Comparison of ENCODE assay signal across 15 cellular contexts in the genomic region with DNA sequence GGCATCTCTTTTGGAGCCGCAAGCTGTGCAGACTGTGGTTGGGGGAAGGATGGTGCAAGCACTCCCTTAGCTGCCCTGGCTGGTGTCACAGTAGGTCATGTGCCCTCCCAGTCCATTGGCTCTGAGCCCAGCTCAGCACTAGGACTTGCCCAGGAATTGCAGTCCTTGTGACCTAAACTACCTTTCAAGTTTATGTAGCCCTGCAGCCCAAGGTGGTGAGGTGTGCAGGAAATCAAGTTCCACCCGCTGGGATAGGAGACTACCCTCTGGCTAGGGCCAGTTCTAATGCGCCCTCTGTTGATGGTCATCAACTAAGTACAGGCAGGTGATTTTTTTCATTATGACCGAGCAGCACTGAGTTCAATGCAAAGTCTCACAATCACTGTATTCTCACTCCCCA.
A peak's percentile ranks its signal among the peaks of the same experiment; 100 is the strongest.
DNase-seq lines count a peak whose midpoint lies in the region; ATAC-seq, FAIRE-seq and TF ChIP-seq lines count a peak whose summit lies in the region.
"Had no signal": no experiment of that assay in that cellular context is flagged by ENCODE, and none has a peak within 500 bp of the region (broad histone marks: within the 10 kb centered on the region; RNA-seq: fewer than 3 reads in every experiment).

No MANE protein-coding gene starts in this region.

- intact Hi-C loops in Right ventricle myocardium superior (cut with DNase I) (no loop called here), PC-3 (cut with micrococcal nuclease) (no loop called here)

- 32 to 52% (median 34%) methylated on average over 4 of the region's 4 CpGs for WGBS in small intestine, 3 donors

- H3K9me2 ChIP-seq in PC-3 (replicated peaks; ENCODE audit: low read length) = no peaks in the 10 kb centered on the region

- DNase-seq in cardiac muscle cell (ENCODE audit: low read depth in 1 of 2, low spot score in 1 of 2) (peak; percentile 0 to 48), Right ventricle myocardium superior (no peak), PC-3 (peak; percentile 44), iPS-NIHi11 (ENCODE audit: low spot score) (peak; percentile 22), NCI-H2196 treated with DMSO at 0.1 percent for 48 hours (lab: John Stamatoyannopoulos, UW; ENCODE audit: unreplicated experiment) (no peak), small intestine (no peak), DMS79 treated with DMSO at 0.1 percent for 48 hours (lab: John Stamatoyannopoulos, UW) (no peak)
- no peak for DNase-seq in activated CD8-positive, alpha-beta memory T cell treated with anti-CD3 and anti-CD28 coated beads, Interleukin-2, amount 50 U/mL, for 4 hours
- DNase-seq: caudate nucleus, IMR-90, NCI-H187 treated with DMSO at 0.1 percent for 48 hours had no signal

- no peak for FAIRE-seq in small intestine (lab: Jason Lieb, UNC)
- FAIRE-seq: endometrium had no signal

- TF ChIP-seq CTCF in cardiac muscle cell (IDR thresholded peaks at IDR 0.05; ENCODE audit: low read depth, low read length) (no peak), PC-3 (conservative IDR thresholded peaks at IDR 0.05; ENCODE audit: low read depth, low read length) (peak; percentile 50)

- H3K27ac ChIP-seq in cardiac muscle cell (no peak overlapping the region), PC-3 (ENCODE audit: low read length) (no peak overlapping the region), small intestine (ENCODE audit: low read depth in 1 of 2, low read length in 1 of 2) (no peak overlapping the region)
- H3K27ac ChIP-seq: prostate gland, suprapubic skin had no signal

- H3K9me3 ChIP-seq in cardiac muscle cell (ENCODE audit: low read depth) = no peaks in the 10 kb centered on the region
- no peaks in the 10 kb centered on the region for H3K9me3 ChIP-seq in PC-3 (ENCODE audit: low read length)
- no peaks in the 10 kb centered on the region for H3K9me3 ChIP-seq in small intestine (ENCODE audit: control insufficient read depth, low read depth)
- H3K9me3 ChIP-seq: prostate gland, suprapubic skin had no signal

- ATAC-seq in Right ventricle myocardium superior (ENCODE audit: poor library complexity) (no peak), PC-3 (peak; percentile 22; the same call in 1 of the 2 replicates)
- ATAC-seq: activated CD4-positive, CD25-positive, alpha-beta regulatory T cell treated with anti-CD3 and anti-CD28 coated beads, Interleukin-2, amount 50 U/mL, for 24 hours had no signal

- no peaks in the 10 kb centered on the region for H4K20me1 ChIP-seq in PC-3 (ENCODE audit: low read length)

- BruUV-seq in PC-3 (replicated peaks; lab: Mats Ljungman, UMichigan) = no TSS peak

- H3K79me2 ChIP-seq in PC-3 (ENCODE audit: low read length) = no peaks in the 10 kb centered on the region

- H3K27me3 ChIP-seq in cardiac muscle cell (no peaks in the 10 kb centered on the region), PC-3 (ENCODE audit: low read length) (no peaks in the 10 kb centered on the region), small intestine (ENCODE audit: control insufficient read depth in 2 of 2, insufficient read depth in 2 of 2, low read length in 2 of 2) (no peaks in the 10 kb centered on the region)
- H3K27me3 ChIP-seq: suprapubic skin had no signal

- H3K9ac ChIP-seq in PC-3 (ENCODE audit: low read length) = no peak overlapping the region

- H3K36me3 ChIP-seq in cardiac muscle cell (no peaks in the 10 kb centered on the region), PC-3 (ENCODE audit: low read depth, low read length) (no peaks in the 10 kb centered on the region), small intestine (ENCODE audit: control insufficient read depth in 2 of 2, insufficient read depth in 2 of 2, low read length in 2 of 2) (no peaks in the 10 kb centered on the region)
- H3K36me3 ChIP-seq: prostate gland, suprapubic skin had no signal

- H3K4me1 ChIP-seq in cardiac muscle cell (ENCODE audit: low read depth) (no peaks in the 10 kb centered on the region), PC-3 (ENCODE audit: insufficient read depth, low read length) (no peaks in the 10 kb centered on the region), small intestine (ENCODE audit: control insufficient read depth in 2 of 2, insufficient read depth in 1 of 2, low read depth in 1 of 2, low read length in 1 of 2) (no peaks in the 10 kb centered on the region)
- H3K4me1 ChIP-seq: prostate gland, suprapubic skin had no signal

- H2AFZ ChIP-seq in PC-3 (ENCODE audit: low read length) = 0 out of 2 replicates have a peak overlapping the region, but pooled peaks have one; percentile 30

- no peaks in the 10 kb centered on the region for H3F3A ChIP-seq in PC-3 (ENCODE audit: low read length, unreplicated experiment)

- no peak overlapping the region for H3K4me2 ChIP-seq in PC-3 (ENCODE audit: low read length)

- POLR2A ChIA-PET in PC-3 (lab: Charles Lee; ENCODE audit: unreplicated experiment) = no interaction called here

- CTCF ChIA-PET in PC-3 (lab: Charles Lee) = no interaction called here

- H3K4me3 ChIP-seq in cardiac muscle cell (no peak overlapping the region), PC-3 (ENCODE audit: low read length) (no peak overlapping the region), small intestine (ENCODE audit: low read depth in 1 of 2, low read length in 2 of 2) (no peak overlapping the region)
- H3K4me3 ChIP-seq: prostate gland, suprapubic skin had no signal

Comparison
In these comparisons a context has a peak if more than half of its experiments do, and no peak if none do; other contexts are left out.
1. DNase-seq: peak in cardiac muscle cell (2 of 2), PC-3 (single experiment) and iPS-NIHi11 (single experiment); none in Right ventricle myocardium superior (single experiment), NCI-H2196 treated with DMSO at 0.1 percent for 48 hours (single experiment), small intestine (single experiment), activated CD8-positive, alpha-beta memory T cell treated with anti-CD3 and anti-CD28 coated beads, Interleukin-2, amount 50 U/mL, for 4 hours (single experiment) and DMS79 treated with DMSO at 0.1 percent for 48 hours (single experiment).